In genomic region chr22:33568934-33569496, GRCh38 we compare ENCODE assay signal across 23 cellular contexts.
DNase-seq lines count a peak whose midpoint lies in the region; ATAC-seq and TF ChIP-seq lines count a peak whose summit lies in the region.
"Had no signal": no experiment of that assay in that cellular context is flagged by ENCODE, and none has a peak within 500 bp of the region (broad histone marks: within the 10 kb centered on the region; RNA-seq: fewer than 3 reads in every experiment).

No MANE protein-coding gene starts in this region.

- CTCF ChIA-PET in OCI-LY7 (lab: Charles Lee; ENCODE audit: unreplicated experiment) = interaction anchor here (0.7 to 1.0 kb wide), 2 partner anchors 10 to 50 kb away, joined by 3 read pairs; no protein-coding TSS in a partner anchor

- H3K9me3 ChIP-seq in heart left ventricle (no peaks in the 10 kb centered on the region), OCI-LY7 (ENCODE audit: low read length) (no peaks in the 10 kb centered on the region), BE2C (no peaks in the 10 kb centered on the region)
- H3K9me3 ChIP-seq: ascending aorta, upper lobe of right lung had no signal

- H2AFZ ChIP-seq in OCI-LY7 (ENCODE audit: low read length) = peak overlapping the region; percentile 68; the same call in 1 of the 2 replicates

- H3K27ac ChIP-seq in heart left ventricle = peak overlapping the region in 7 of 12 donors; percentile 21 to 63 (median 47)
- H3K27ac ChIP-seq in OCI-LY7 (ENCODE audit: low read depth, low read length, poor library complexity, severe bottlenecking) = peak overlapping the region; percentile 95
- H3K27ac ChIP-seq: ascending aorta, foreskin keratinocyte, upper lobe of right lung had no signal

- TF ChIP-seq CTCF in heart left ventricle (IDR thresholded peaks at IDR 0.05) = no peak
- TF ChIP-seq CTCF in OCI-LY7 (conservative IDR thresholded peaks at IDR 0.05; ENCODE audit: low read length) = no peak
- no peak for TF ChIP-seq CTCF in BE2C (IDR thresholded peaks at IDR 0.05; ENCODE audit: low read depth, low read length)

- intact Hi-C loops in heart left ventricle (cut with DNase I) (loop anchor here in 1 of 10 donors (2.0 kb wide), 1 partner anchor 40 kb away; no protein-coding TSS in a partner anchor), Right ventricle myocardium inferior (cut with DNase I) (no loop called here), OCI-LY7 (cut with micrococcal nuclease; ENCODE audit: unreplicated experiment) (loop anchor here (1.0 to 2.0 kb wide), 4 partner anchors 49 to 298 kb away; no protein-coding TSS in a partner anchor)

- H3K36me3 ChIP-seq in heart left ventricle (no peaks in the 10 kb centered on the region), OCI-LY7 (ENCODE audit: insufficient read depth, low read length) (no peaks in the 10 kb centered on the region), BE2C (no peaks in the 10 kb centered on the region)
- H3K36me3 ChIP-seq: ascending aorta, upper lobe of right lung had no signal

- TF ChIP-seq POLR2A in heart left ventricle (IDR thresholded peaks at IDR 0.05) = no peak

- H3K4me3 ChIP-seq in heart left ventricle = no peak overlapping the region
- peak overlapping the region; percentile 62 for H3K4me3 ChIP-seq in OCI-LY7 (ENCODE audit: low read depth, low read length, poor library complexity, severe bottlenecking)
- no peak overlapping the region for H3K4me3 ChIP-seq in BE2C (ENCODE audit: low read depth, low read length)
- H3K4me3 ChIP-seq: ascending aorta, lung, upper lobe of right lung had no signal

- H3K27me3 Mint-ChIP-seq in stimulated activated naive B cell treated with anti-CD40 and anti-IgM and Interleukin-4, amounts not matched to agents 10 μg/mL and 1 μg/mL and 100 μg/mL, for 72 hours = no peaks in the 10 kb centered on the region
- H3K27me3 Mint-ChIP-seq: activated CD4-positive, alpha-beta T cell treated with anti-CD3 and anti-CD28 coated beads for 36 hours; CD4-positive, alpha-beta T cell; stimulated activated naive CD8-positive, alpha-beta T cell treated with anti-CD3 and anti-CD28 coated beads, Interleukin-15, Interleukin-2, amounts not matched to agents 100 ng/mL and 50 ng/mL, for 24 hours had no signal

- BruUV-seq in OCI-LY7 (replicated peaks; lab: Mats Ljungman, UMichigan) = no TSS peak

- no peaks in the 10 kb centered on the region for H4K20me1 ChIP-seq in OCI-LY7 (ENCODE audit: insufficient read depth, low read length)

- H3K27ac Mint-ChIP-seq in stimulated activated naive B cell treated with anti-CD40 and anti-IgM and Interleukin-4, amounts not matched to agents 10 μg/mL and 1 μg/mL and 100 μg/mL, for 72 hours = peak overlapping the region; percentile 98
- H3K27ac Mint-ChIP-seq: activated CD4-positive, alpha-beta T cell treated with anti-CD3 and anti-CD28 coated beads for 36 hours; CD4-positive, alpha-beta T cell; natural killer cell had no signal

- no peaks in the 10 kb centered on the region for H3K9me2 ChIP-seq in OCI-LY7 (ENCODE audit: insufficient read depth, low read length)

- H3K4me1 ChIP-seq in heart left ventricle (peaks cover 0 to 49% (median 21%) of the 10 kb centered on the region in 12 donors), OCI-LY7 (ENCODE audit: insufficient read depth, low read length, poor library complexity, severe bottlenecking) (peaks cover 70% of the 10 kb centered on the region), BE2C (no peaks in the 10 kb centered on the region)
- H3K4me1 ChIP-seq: ascending aorta, foreskin keratinocyte, upper lobe of right lung had no signal

- POLR2A ChIA-PET in OCI-LY7 (lab: Charles Lee) = interaction anchor here (0.6 to 2.0 kb wide), 8 partner anchors 8 to 352 kb away, joined by 3 to 12 read pairs (median 4); no protein-coding TSS in a partner anchor

- ATAC-seq in heart left ventricle (peak; percentile 8 to 62 (median 20)), Right ventricle myocardium inferior (no peak), HG03520 (IDR thresholded peaks at IDR 0.05; ENCODE audit: unreplicated experiment) (no peak)
- no peak for ATAC-seq in stimulated activated naive B cell treated with anti-CD40 and anti-IgM and Interleukin-4, amounts not matched to agents 10 μg/mL and 1 μg/mL and 100 μg/mL, for 72 hours (replicated peaks)
- ATAC-seq: foreskin keratinocyte, HepG2, natural killer cell, upper lobe of right lung had no signal

- peaks cover 8 to 30% of the 10 kb centered on the region in 2 donors for H3K36me3 Mint-ChIP-seq in stimulated activated naive B cell treated with anti-CD40 and anti-IgM and Interleukin-4, amounts not matched to agents 10 μg/mL and 1 μg/mL and 100 μg/mL, for 72 hours
- H3K36me3 Mint-ChIP-seq: natural killer cell had no signal

- H3K4me1 Mint-ChIP-seq in stimulated activated naive B cell treated with anti-CD40 and anti-IgM and Interleukin-4, amounts not matched to agents 10 μg/mL and 1 μg/mL and 100 μg/mL, for 72 hours = peaks cover 67 to 95% of the 10 kb centered on the region in 2 donors

- H3K4me3 Mint-ChIP-seq in stimulated activated naive B cell treated with anti-CD40 and anti-IgM and Interleukin-4, amounts not matched to agents 10 μg/mL and 1 μg/mL and 100 μg/mL, for 72 hours = peak overlapping the region; percentile 78 to 80
- H3K4me3 Mint-ChIP-seq: activated CD4-positive, alpha-beta T cell treated with anti-CD3 and anti-CD28 coated beads for 36 hours; CD4-positive, alpha-beta T cell; natural killer cell; stimulated activated naive CD8-positive, alpha-beta T cell treated with anti-CD3 and anti-CD28 coated beads, Interleukin-15, Interleukin-2, amounts not matched to agents 100 ng/mL and 50 ng/mL, for 24 hours had no signal

- 8 to 20% (median 17%) methylated on average over 4 of the region's 4 CpGs for WGBS in heart left ventricle, 4 donors

- DNase-seq in heart left ventricle = no peak
- no peak for DNase-seq in Right ventricle myocardium inferior (ENCODE audit: missing footprints)
- peak; percentile 62 for DNase-seq in OCI-LY7 (ENCODE audit: low spot score)
- DNase-seq in left kidney (ENCODE audit: low read depth, low spot score) = peak; percentile 59
- DNase-seq in stimulated activated naive B cell treated with anti-CD40 and anti-IgM and Interleukin-4, amounts not matched to agents 10 μg/mL and 1 μg/mL and 100 μg/mL, for 72 hours = no peak
- no peak for DNase-seq in activated CD4-positive, alpha-beta T cell treated with anti-CD3 and anti-CD28 coated beads for 48 hours
- no peak for DNase-seq in BE2C
- DNase-seq: activated CD4-positive, alpha-beta T cell treated with anti-CD3 and anti-CD28 coated beads for 36 hours; activated gamma-delta T cell treated with Interleukin-2 at 50 U/mL for 16 hours; CD4-positive, alpha-beta T cell; DMS79; foreskin keratinocyte; natural killer cell; NCI-H2029; NCI-H510A treated with DMSO at 0.1 percent for 48 hours; stimulated activated CD4-positive, alpha-beta T cell treated with anti-CD3 and anti-CD28 coated beads, Interleukin-15, amount 100 ng/mL, for 24 hours; T1000; upper lobe of right lung had no signal

- no peaks in the 10 kb centered on the region for H3K79me2 ChIP-seq in OCI-LY7 (ENCODE audit: insufficient read depth, low read depth, low read length)

- peak overlapping the region; percentile 92 for H3K4me2 ChIP-seq in OCI-LY7 (ENCODE audit: low read length)

- H3K27me3 ChIP-seq in heart left ventricle (no peaks in the 10 kb centered on the region), BE2C (no peaks in the 10 kb centered on the region)
- H3K27me3 ChIP-seq: ascending aorta, foreskin keratinocyte, upper lobe of right lung had no signal

- peaks cover 3 to 4% of the 10 kb centered on the region in 2 donors for H3K9me3 Mint-ChIP-seq in stimulated activated naive B cell treated with anti-CD40 and anti-IgM and Interleukin-4, amounts not matched to agents 10 μg/mL and 1 μg/mL and 100 μg/mL, for 72 hours
- H3K9me3 Mint-ChIP-seq: CD4-positive, alpha-beta T cell; natural killer cell had no signal

Comparison
In these comparisons a context has a peak if more than half of its experiments do, and no peak if none do; other contexts are left out.
1. ATAC-seq: peak in heart left ventricle (4 of 4); none in Right ventricle myocardium inferior (single experiment), stimulated activated naive B cell treated with anti-CD40 and anti-IgM and Interleukin-4, amounts not matched to agents 10 μg/mL and 1 μg/mL and 100 μg/mL, for 72 hours (0 of 2) and HG03520 (single experiment).
2. DNase-seq: peak in OCI-LY7 (single experiment) and left kidney (single experiment); none in heart left ventricle (0 of 5), Right ventricle myocardium inferior (single experiment), stimulated activated naive B cell treated with anti-CD40 and anti-IgM and Interleukin-4, amounts not matched to agents 10 μg/mL and 1 μg/mL and 100 μg/mL, for 72 hours (single experiment), activated CD4-positive, alpha-beta T cell treated with anti-CD3 and anti-CD28 coated beads for 48 hours (single experiment) and BE2C (single experiment).